ENCODE assay signal across 1 cellular context in the genomic region with DNA sequence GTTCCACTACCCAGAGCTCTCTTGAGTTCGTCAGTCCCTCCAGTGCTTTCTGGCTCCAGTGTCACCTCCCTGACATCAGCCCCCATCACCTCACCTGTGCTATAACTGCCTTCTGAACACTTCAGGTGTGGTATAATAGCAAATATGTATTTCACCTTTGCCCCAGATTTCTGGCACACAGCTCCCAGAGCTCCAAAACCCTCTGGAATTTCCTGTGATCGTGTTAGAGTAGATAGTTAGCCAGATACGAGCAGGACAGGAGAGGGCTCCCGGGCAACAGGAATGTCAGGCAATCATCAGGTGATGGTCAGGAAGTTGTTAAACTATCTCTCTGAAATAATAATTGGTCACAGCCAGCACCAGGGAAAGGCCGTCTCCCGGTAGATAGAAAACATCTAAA.
TF ChIP-seq lines count a peak whose summit lies in the region.

No MANE protein-coding gene starts in this region.

TF ChIP-seq in GM23338, 12 proteins besides CTCF, POLR2A, EP300 and RAD21 (continued from another document):
- TF ChIP-seq, protein P1, sequence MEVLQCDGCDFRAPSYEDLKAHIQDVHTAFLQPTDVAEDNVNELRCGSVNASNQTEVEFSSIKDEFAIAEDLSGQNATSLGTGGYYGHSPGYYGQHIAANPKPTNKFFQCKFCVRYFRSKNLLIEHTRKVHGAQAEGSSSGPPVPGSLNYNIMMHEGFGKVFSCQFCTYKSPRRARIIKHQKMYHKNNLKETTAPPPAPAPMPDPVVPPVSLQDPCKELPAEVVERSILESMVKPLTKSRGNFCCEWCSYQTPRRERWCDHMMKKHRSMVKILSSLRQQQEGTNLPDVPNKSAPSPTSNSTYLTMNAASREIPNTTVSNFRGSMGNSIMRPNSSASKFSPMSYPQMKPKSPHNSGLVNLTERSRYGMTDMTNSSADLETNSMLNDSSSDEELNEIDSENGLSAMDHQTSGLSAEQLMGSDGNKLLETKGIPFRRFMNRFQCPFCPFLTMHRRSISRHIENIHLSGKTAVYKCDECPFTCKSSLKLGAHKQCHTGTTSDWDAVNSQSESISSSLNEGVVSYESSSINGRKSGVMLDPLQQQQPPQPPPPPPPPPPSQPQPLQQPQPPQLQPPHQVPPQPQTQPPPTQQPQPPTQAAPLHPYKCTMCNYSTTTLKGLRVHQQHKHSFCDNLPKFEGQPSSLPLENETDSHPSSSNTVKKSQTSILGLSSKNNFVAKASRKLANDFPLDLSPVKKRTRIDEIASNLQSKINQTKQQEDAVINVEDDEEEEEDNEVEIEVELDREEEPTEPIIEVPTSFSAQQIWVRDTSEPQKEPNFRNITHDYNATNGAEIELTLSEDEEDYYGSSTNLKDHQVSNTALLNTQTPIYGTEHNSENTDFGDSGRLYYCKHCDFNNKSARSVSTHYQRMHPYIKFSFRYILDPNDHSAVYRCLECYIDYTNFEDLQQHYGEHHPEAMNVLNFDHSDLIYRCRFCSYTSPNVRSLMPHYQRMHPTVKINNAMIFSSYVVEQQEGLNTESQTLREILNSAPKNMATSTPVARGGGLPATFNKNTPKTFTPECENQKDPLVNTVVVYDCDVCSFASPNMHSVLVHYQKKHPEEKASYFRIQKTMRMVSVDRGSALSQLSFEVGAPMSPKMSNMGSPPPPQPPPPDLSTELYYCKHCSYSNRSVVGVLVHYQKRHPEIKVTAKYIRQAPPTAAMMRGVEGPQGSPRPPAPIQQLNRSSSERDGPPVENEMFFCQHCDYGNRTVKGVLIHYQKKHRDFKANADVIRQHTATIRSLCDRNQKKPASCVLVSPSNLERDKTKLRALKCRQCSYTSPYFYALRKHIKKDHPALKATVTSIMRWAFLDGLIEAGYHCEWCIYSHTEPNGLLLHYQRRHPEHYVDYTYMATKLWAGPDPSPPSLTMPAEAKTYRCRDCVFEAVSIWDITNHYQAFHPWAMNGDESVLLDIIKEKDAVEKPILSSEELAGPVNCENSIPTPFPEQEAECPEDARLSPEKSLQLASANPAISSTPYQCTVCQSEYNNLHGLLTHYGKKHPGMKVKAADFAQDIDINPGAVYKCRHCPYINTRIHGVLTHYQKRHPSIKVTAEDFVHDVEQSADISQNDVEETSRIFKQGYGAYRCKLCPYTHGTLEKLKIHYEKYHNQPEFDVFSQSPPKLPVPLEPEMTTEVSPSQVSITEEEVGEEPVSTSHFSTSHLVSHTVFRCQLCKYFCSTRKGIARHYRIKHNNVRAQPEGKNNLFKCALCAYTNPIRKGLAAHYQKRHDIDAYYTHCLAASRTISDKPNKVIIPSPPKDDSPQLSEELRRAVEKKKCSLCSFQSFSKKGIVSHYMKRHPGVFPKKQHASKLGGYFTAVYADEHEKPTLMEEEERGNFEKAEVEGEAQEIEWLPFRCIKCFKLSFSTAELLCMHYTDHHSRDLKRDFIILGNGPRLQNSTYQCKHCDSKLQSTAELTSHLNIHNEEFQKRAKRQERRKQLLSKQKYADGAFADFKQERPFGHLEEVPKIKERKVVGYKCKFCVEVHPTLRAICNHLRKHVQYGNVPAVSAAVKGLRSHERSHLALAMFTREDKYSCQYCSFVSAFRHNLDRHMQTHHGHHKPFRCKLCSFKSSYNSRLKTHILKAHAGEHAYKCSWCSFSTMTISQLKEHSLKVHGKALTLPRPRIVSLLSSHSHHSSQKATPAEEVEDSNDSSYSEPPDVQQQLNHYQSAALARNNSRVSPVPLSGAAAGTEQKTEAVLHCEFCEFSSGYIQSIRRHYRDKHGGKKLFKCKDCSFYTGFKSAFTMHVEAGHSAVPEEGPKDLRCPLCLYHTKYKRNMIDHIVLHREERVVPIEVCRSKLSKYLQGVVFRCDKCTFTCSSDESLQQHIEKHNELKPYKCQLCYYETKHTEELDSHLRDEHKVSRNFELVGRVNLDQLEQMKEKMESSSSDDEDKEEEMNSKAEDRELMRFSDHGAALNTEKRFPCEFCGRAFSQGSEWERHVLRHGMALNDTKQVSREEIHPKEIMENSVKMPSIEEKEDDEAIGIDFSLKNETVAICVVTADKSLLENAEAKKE (CRISPR knock-in tag; IDR thresholded peaks at IDR 0.05), result no peak
- no peak for TF ChIP-seq STAT1 (IDR thresholded peaks at IDR 0.05; ENCODE audit: unreplicated experiment)
- TF ChIP-seq NANOG (IDR thresholded peaks at IDR 0.05; ENCODE audit: borderline replicate concordance), result no peak
- TF ChIP-seq ZNF331 (CRISPR knock-in tag; IDR thresholded peaks at IDR 0.05; ENCODE audit: low read depth), result no peak
TF ChIP-seq in GM23338: peak in this region for 0.
